ENCODE assay signal across 8 cellular contexts in the genomic region with DNA sequence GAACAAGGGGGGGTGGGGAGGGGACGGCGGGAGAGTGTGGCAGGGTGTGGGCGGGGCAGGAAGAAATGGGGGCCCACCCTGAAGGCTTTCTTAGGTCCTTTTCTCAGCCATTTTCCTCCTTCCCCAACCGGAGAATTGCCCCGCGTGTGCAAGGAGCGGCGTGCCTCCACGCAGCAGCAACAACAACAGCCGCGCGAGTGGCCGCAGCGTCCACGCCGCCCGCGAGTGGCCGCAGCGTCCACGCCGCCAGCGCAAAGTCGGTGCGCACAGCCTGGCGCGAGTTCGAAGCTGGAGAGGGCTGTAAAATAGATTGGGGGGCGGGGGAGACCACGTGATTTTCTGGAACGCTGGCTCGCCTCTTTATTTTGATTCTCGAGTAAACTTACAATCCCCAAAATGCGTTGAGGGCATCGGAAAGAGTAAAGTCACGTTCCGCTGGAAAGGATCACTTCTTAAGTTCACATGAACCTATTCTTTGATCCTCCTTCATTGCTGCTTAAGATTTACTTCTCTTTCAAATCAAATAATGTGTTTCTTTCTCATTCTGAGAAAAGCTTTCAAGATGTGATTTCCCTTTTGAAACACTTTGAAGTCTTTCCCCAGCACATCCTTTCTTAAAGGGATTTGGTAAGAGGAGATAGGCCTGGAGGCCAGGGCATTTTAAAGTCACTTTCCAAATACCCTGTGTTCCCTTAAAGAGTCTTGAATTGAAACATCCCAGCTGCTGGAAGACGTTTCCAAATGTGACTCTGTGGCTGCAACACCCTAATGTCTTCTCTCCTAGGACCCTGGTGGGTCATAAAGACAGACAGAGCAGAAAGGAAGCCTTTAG.
DNase-seq lines count a peak whose midpoint lies in the region; ATAC-seq and TF ChIP-seq lines count a peak whose summit lies in the region.

No MANE protein-coding gene starts in this region.

- no peaks in the 10 kb centered on the region; the same call in 1 of the 2 replicates for H3K27me3 Mint-ChIP-seq in H9 (ENCODE audit: low read depth)

- H3K27ac ChIP-seq in H9 (ENCODE audit: insufficient read length, low read depth, low read length) (no peak overlapping the region), gastrocnemius medialis (peak overlapping the region; percentile 35 to 65 (median 41))

- in situ Hi-C loops in gastrocnemius medialis (cut with MboI; ENCODE audit: low sequenced_read_pairs in 4 of 4): no loop called here

- no peaks in the 10 kb centered on the region for H3K36me3 ChIP-seq in gastrocnemius medialis

- no peaks in the 10 kb centered on the region for H3K36me3 Mint-ChIP-seq in H9 (ENCODE audit: insufficient read depth in 1 of 3, low read depth in 3 of 3)

- peak overlapping the region; percentile 90 for H3K18ac ChIP-seq in H9 (ENCODE audit: insufficient read length, low read depth, low read length)

- H3K23ac ChIP-seq in H9 (ENCODE audit: insufficient read length, low read depth, low read length): no peak overlapping the region

- no peak overlapping the region for H2BK12ac ChIP-seq in H9 (ENCODE audit: insufficient read length, low read depth, low read length)

- H3K56ac ChIP-seq in H9 (ENCODE audit: insufficient read length, low read depth, low read length): no peak overlapping the region

- no peak overlapping the region for H2BK120ac ChIP-seq in H9 (ENCODE audit: low read depth, low read length, poor library complexity, severe bottlenecking)

- no peaks in the 10 kb centered on the region for H3K9me3 ChIP-seq in H9 (ENCODE audit: control insufficient read depth, low read depth, low read length)
- H3K9me3 ChIP-seq in gastrocnemius medialis: no peaks in the 10 kb centered on the region

- no peak overlapping the region for H2BK15ac ChIP-seq in H9 (ENCODE audit: low read depth, low read length)

- H2AK5ac ChIP-seq in H9 (ENCODE audit: insufficient read length, low read length): no peak overlapping the region

- no peaks in the 10 kb centered on the region for H3K79me2 ChIP-seq in H9 (ENCODE audit: insufficient read depth, low read length)

- no peak overlapping the region for H3T11ph ChIP-seq in H9 (ENCODE audit: low read length)

- ATAC-seq in gastrocnemius medialis: peak; percentile 51 to 60

- H3K4me2 ChIP-seq in H9 (ENCODE audit: insufficient read depth, insufficient read length, low read length): peak overlapping the region; percentile 16

- no peak overlapping the region for H2BK5ac ChIP-seq in H9 (ENCODE audit: insufficient read length, low read length)

- peak overlapping the region; percentile 80 for H3K14ac ChIP-seq in H9 (ENCODE audit: insufficient read depth, low read length)

- H3K27me3 ChIP-seq in H9 (ENCODE audit: insufficient read depth, low read length) (no peaks in the 10 kb centered on the region), gastrocnemius medialis (no peaks in the 10 kb centered on the region)

- peak overlapping the region; percentile 36 to 46 (median 40) for H3K4me3 ChIP-seq in gastrocnemius medialis

- no peaks in the 10 kb centered on the region for H3K79me1 ChIP-seq in H9 (ENCODE audit: insufficient read depth, low read depth, low read length, poor library complexity, severe bottlenecking)

- DNase-seq in H9 (peak; percentile 37), head of caudate nucleus (peak in 25 of 42 donors; percentile 10 to 65 (median 34)), gastrocnemius medialis (no peak), NCI-H2227 treated with DMSO at 0.1 percent for 48 hours (lab: John Stamatoyannopoulos, UW) (no peak), GM20000 (ENCODE audit: low spot score) (no peak), D341Med (ENCODE audit: low spot score) (no peak), occipital lobe (lab: John Stamatoyannopoulos, UW) (no peak)
- DNase-seq in activated CD8-positive, alpha-beta memory T cell treated with anti-CD3 and anti-CD28 coated beads, Interleukin-2, amount 50 U/mL, for 48 hours: peak; percentile 67

- no peak overlapping the region; a peak in 3 of 7 replicates for H3K27ac Mint-ChIP-seq in H9

- no peak for TF ChIP-seq POLR2A in gastrocnemius medialis (IDR thresholded peaks at IDR 0.05)

- no peak for TF ChIP-seq CTCF in H9 (conservative IDR thresholded peaks at IDR 0.05)
- no peak for TF ChIP-seq CTCF in gastrocnemius medialis (IDR thresholded peaks at IDR 0.05 in 4 of 5, conservative IDR thresholded peaks at IDR 0.05 in 1 of 5)
- TF ChIP-seq CTCF in GM20000 (IDR thresholded peaks at IDR 0.05; ENCODE audit: extremely low read depth, missing control alignments): no peak

- peaks cover 46 to 52% of the 10 kb centered on the region in 2 experiments for H3K4me1 Mint-ChIP-seq in H9

- intact Hi-C loops in head of caudate nucleus (cut with DNase I) (no loop called here), gastrocnemius medialis (cut with DNase I; ENCODE audit: low total_unique reads) (loop anchor here (5.0 kb wide), 1 partner anchor 167 kb away; no protein-coding TSS in a partner anchor)

- H3K9ac ChIP-seq in H9 (ENCODE audit: extremely low read depth, insufficient read length, low read length): no peak overlapping the region

- no peaks in the 10 kb centered on the region for H4K20me1 ChIP-seq in H9 (ENCODE audit: control insufficient read depth, insufficient read depth, insufficient read length)

- H2AFZ ChIP-seq in H9 (ENCODE audit: low read length): peak overlapping the region; percentile 46

- H3K4me1 ChIP-seq in H9 (ENCODE audit: insufficient read depth, low read length) (no peaks in the 10 kb centered on the region; the same call in 1 of the 2 replicates), gastrocnemius medialis (no peaks in the 10 kb centered on the region)

- H2BK20ac ChIP-seq in H9 (ENCODE audit: low read depth, low read length, poor library complexity, severe bottlenecking): no peak overlapping the region

- no peak overlapping the region for H4K5ac ChIP-seq in H9 (ENCODE audit: insufficient read length, low read depth, low read length)

- H3K9me3 Mint-ChIP-seq in H9: no peaks in the 10 kb centered on the region

- H3K23me2 ChIP-seq in H9 (ENCODE audit: insufficient read length, low read depth, low read length, poor library complexity, severe bottlenecking): peaks cover 2% of the 10 kb centered on the region

- WGBS in H9 (ENCODE audit: extremely low coverage, insufficient read length, low lambda C conversion rate): no CpG with 5 or more reads among the region's 38 CpGs

- H3K4ac ChIP-seq in H9 (ENCODE audit: low read depth, low read length): no peak overlapping the region

- no peak overlapping the region for H3K4me3 Mint-ChIP-seq in H9

- no peak overlapping the region for H4K8ac ChIP-seq in H9 (replicated peaks; ENCODE audit: insufficient read length, low read depth, low read length)

- no peak overlapping the region for H4K91ac ChIP-seq in H9 (ENCODE audit: insufficient read length, low read depth, low read length)

Comparison
In these comparisons a context has a peak if more than half of its experiments do, and no peak if none do; other contexts are left out.
1. DNase-seq: peak in H9 (single experiment), activated CD8-positive, alpha-beta memory T cell treated with anti-CD3 and anti-CD28 coated beads, Interleukin-2, amount 50 U/mL, for 48 hours (single experiment) and head of caudate nucleus (25 of 42); none in gastrocnemius medialis (0 of 2), NCI-H2227 treated with DMSO at 0.1 percent for 48 hours (single experiment), GM20000 (single experiment), D341Med (single experiment) and occipital lobe (single experiment).